In the genomic region with DNA sequence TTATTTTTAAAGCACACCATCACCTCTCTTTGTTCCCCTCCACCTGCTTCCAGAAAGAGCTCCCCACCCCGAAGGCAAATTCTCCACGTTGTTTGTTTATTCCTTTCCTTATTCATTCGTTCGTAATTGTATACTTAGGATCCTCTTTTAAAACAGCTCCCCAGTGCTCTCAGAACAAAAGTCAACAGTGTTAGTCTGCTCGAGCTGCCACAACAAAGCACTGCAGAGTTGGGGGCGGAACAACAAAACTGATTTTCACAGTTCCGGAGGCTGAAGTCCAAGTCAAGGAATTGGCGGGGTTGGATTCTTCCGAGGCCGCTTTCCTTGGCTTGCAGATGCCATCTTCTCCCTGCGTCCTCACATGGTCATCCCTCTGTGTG, we compare ENCODE assay signal across 13 cellular contexts.
"Had no signal": no experiment of that assay in that cellular context is flagged by ENCODE, and none has a peak within 500 bp of the region (broad histone marks: within the 10 kb centered on the region; RNA-seq: fewer than 3 reads in every experiment).

No MANE protein-coding gene starts in this region.

- H3K27ac ChIP-seq: epithelial cell of prostate, left ventricle myocardium inferior, tibial artery had no signal

- ATAC-seq: activated naive CD8-positive, alpha-beta T cell treated with anti-CD3 and anti-CD28 coated beads, Interleukin-2, amount 50 U/mL, for 24 hours; mucosa of descending colon; naive thymus-derived CD8-positive, alpha-beta T cell; stimulated activated naive B cell treated with anti-CD40 and anti-IgM and Interleukin-4, amounts not matched to agents 10 μg/mL and 1 μg/mL and 100 μg/mL, for 72 hours had no signal

- H3K4me3 ChIP-seq: left ventricle myocardium inferior, mucosa of descending colon, tibial artery had no signal

- H3K36me3 ChIP-seq: left ventricle myocardium inferior, tibial artery had no signal

- H3K27me3 ChIP-seq: tibial artery had no signal

- H3K9me3 ChIP-seq: left ventricle myocardium inferior, mucosa of descending colon, tibial artery had no signal

- H3K4me1 ChIP-seq: left ventricle myocardium inferior had no signal

- DNase-seq: activated CD4-positive, alpha-beta T cell treated with anti-CD3 and anti-CD28 coated beads, Interleukin-2, amount 50 U/mL, for 4 hours; activated naive CD4-positive, alpha-beta T cell; activated naive CD8-positive, alpha-beta T cell treated with anti-CD3 and anti-CD28 coated beads, Interleukin-2, amount 50 U/mL, for 24 hours; activated T-cell treated with anti-CD3 and anti-CD28 coated beads for 4 hours; dermis blood vessel endothelial cell; left ventricle myocardium inferior; mucosa of descending colon; naive thymus-derived CD8-positive, alpha-beta T cell; posterior cingulate gyrus; stimulated activated CD4-positive, alpha-beta T cell treated with anti-CD3 and anti-CD28 coated beads, Interleukin-2, amount 100 ng/mL, for 48 hours; stimulated activated naive B cell treated with anti-CD40 and anti-IgM and Interleukin-4, amounts not matched to agents 10 μg/mL and 1 μg/mL and 100 μg/mL, for 72 hours; tibial artery had no signal
